ENCODE assay signal across 1 cellular context in genomic region chr1:117758444-117759316, GRCh38.
TF ChIP-seq lines count a peak whose summit lies in the region.

No MANE protein-coding gene starts in this region.

TF ChIP-seq in HEK293, 187 proteins besides CTCF, POLR2A, EP300 and RAD21 (continued from another document and continues in another):
- TF ChIP-seq ZNF704 (tag by site-specific recombination; IDR thresholded peaks at IDR 0.05) (no peak), ZNF792 (tag by site-specific recombination; IDR thresholded peaks at IDR 0.05) (no peak), ZBTB7A (tag by site-specific recombination; IDR thresholded peaks at IDR 0.05; ENCODE audit: low read depth) (no peak), ZNF830 (tag by site-specific recombination; IDR thresholded peaks at IDR 0.05; ENCODE audit: low read depth) (no peak), SCRT2 (tag by site-specific recombination; IDR thresholded peaks at IDR 0.05) (no peak), ZFP37 (tag by site-specific recombination; IDR thresholded peaks at IDR 0.05) (0 out of 2 replicates have a peak, but pooled peaks have one; percentile 58), ZNF302 (tag by site-specific recombination; IDR thresholded peaks at IDR 0.05; ENCODE audit: low read depth) (no peak; the same call in 1 of the 2 replicates), ZSCAN23 (tag by site-specific recombination; IDR thresholded peaks at IDR 0.05) (no peak), TRIM28 (IDR thresholded peaks at IDR 0.05; ENCODE audit: borderline replicate concordance, low read length) (peak; percentile 94), ZNF169 (tag by site-specific recombination; IDR thresholded peaks at IDR 0.05) (no peak), ZNF621 (tag by site-specific recombination; IDR thresholded peaks at IDR 0.05) (no peak), ZNF248 (tag by site-specific recombination; IDR thresholded peaks at IDR 0.05) (no peak), ZNF341 (tag by site-specific recombination; IDR thresholded peaks at IDR 0.05; ENCODE audit: low read depth) (peak; percentile 29; the same call in 1 of the 2 replicates), PRDM10 (tag by site-specific recombination; IDR thresholded peaks at IDR 0.05) (0 out of 2 replicates have a peak, but pooled peaks have one; percentile 8), ZNF473 (tag by site-specific recombination; IDR thresholded peaks at IDR 0.05) (no peak), ZNF654 (tag by site-specific recombination; IDR thresholded peaks at IDR 0.05; ENCODE audit: low read depth) (peak; percentile 80), SETDB1 (IDR thresholded peaks at IDR 0.05; ENCODE audit: insufficient read length, low read length) (no peak), ZNF670 (tag by site-specific recombination; IDR thresholded peaks at IDR 0.05; ENCODE audit: low read depth) (no peak), PRDM1 (tag by site-specific recombination; IDR thresholded peaks at IDR 0.05) (no peak), ZFP41 (tag by site-specific recombination; IDR thresholded peaks at IDR 0.05; ENCODE audit: borderline replicate concordance) (no peak), ZNF404 (tag by site-specific recombination; IDR thresholded peaks at IDR 0.05) (no peak), SP3 (tag by site-specific recombination; IDR thresholded peaks at IDR 0.05) (peak; percentile 11; the same call in 1 of the 2 replicates), ZNF549 (tag by site-specific recombination; IDR thresholded peaks at IDR 0.05) (no peak), GLIS2 (tag by site-specific recombination; IDR thresholded peaks at IDR 0.05) (peak; percentile 33; the same call in 1 of the 2 replicates), ZNF629 (tag by site-specific recombination; IDR thresholded peaks at IDR 0.05) (no peak; the same call in 1 of the 2 replicates), KLF1 (tag by site-specific recombination; IDR thresholded peaks at IDR 0.05) (no peak), ZNF362 (tag by site-specific recombination; IDR thresholded peaks at IDR 0.05) (no peak), ZNF366 (tag by site-specific recombination; conservative IDR thresholded peaks at IDR 0.05) (peak; percentile 38; the same call in 1 of the 2 replicates), ZNF561 (tag by site-specific recombination; IDR thresholded peaks at IDR 0.05; ENCODE audit: borderline replicate concordance) (peak; percentile 55; the same call in 1 of the 2 replicates), ZNF394 (tag by site-specific recombination; IDR thresholded peaks at IDR 0.05; ENCODE audit: borderline replicate concordance) (no peak; the same call in 1 of the 2 replicates), MEIS1 (CRISPR knock-in tag; IDR thresholded peaks at IDR 0.05; ENCODE audit: borderline replicate concordance) (no peak), ZNF510 (tag by site-specific recombination; IDR thresholded peaks at IDR 0.05; ENCODE audit: insufficient replicate concordance) (no peak), ZNF776 (tag by site-specific recombination; IDR thresholded peaks at IDR 0.05; ENCODE audit: borderline replicate concordance) (no peak), ZNF140 (tag by site-specific recombination; IDR thresholded peaks at IDR 0.05) (no peak), ZSCAN30 (tag by site-specific recombination; IDR thresholded peaks at IDR 0.05) (peak; percentile 95), ZNF521 (tag by site-specific recombination; IDR thresholded peaks at IDR 0.05) (no peak), ZNF114 (tag by site-specific recombination; IDR thresholded peaks at IDR 0.05) (no peak), ZNF132 (tag by site-specific recombination; IDR thresholded peaks at IDR 0.05; ENCODE audit: borderline replicate concordance) (no peak), KLF8 (tag by site-specific recombination; IDR thresholded peaks at IDR 0.05) (no peak), ZSCAN4 (tag by site-specific recombination; IDR thresholded peaks at IDR 0.05) (no peak), REPIN1 (tag by site-specific recombination; IDR thresholded peaks at IDR 0.05; ENCODE audit: low read depth) (no peak), ZFHX2 (tag by site-specific recombination; conservative IDR thresholded peaks at IDR 0.05) (peak; percentile 50), ZNF146 (tag by site-specific recombination; IDR thresholded peaks at IDR 0.05) (no peak), ZNF292 (tag by site-specific recombination; IDR thresholded peaks at IDR 0.05; ENCODE audit: borderline replicate concordance, low read depth) (no peak), ZNF223 (tag by site-specific recombination; IDR thresholded peaks at IDR 0.05) (no peak), ZNF707 (tag by site-specific recombination; IDR thresholded peaks at IDR 0.05) (no peak)
- TF ChIP-seq, protein P1, sequence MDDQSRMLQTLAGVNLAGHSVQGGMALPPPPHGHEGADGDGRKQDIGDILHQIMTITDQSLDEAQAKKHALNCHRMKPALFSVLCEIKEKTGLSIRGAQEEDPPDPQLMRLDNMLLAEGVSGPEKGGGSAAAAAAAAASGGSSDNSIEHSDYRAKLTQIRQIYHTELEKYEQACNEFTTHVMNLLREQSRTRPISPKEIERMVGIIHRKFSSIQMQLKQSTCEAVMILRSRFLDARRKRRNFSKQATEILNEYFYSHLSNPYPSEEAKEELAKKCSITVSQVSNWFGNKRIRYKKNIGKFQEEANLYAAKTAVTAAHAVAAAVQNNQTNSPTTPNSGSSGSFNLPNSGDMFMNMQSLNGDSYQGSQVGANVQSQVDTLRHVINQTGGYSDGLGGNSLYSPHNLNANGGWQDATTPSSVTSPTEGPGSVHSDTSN (CRISPR knock-in tag; IDR thresholded peaks at IDR 0.05) = no peak
- TF ChIP-seq, protein P2, sequence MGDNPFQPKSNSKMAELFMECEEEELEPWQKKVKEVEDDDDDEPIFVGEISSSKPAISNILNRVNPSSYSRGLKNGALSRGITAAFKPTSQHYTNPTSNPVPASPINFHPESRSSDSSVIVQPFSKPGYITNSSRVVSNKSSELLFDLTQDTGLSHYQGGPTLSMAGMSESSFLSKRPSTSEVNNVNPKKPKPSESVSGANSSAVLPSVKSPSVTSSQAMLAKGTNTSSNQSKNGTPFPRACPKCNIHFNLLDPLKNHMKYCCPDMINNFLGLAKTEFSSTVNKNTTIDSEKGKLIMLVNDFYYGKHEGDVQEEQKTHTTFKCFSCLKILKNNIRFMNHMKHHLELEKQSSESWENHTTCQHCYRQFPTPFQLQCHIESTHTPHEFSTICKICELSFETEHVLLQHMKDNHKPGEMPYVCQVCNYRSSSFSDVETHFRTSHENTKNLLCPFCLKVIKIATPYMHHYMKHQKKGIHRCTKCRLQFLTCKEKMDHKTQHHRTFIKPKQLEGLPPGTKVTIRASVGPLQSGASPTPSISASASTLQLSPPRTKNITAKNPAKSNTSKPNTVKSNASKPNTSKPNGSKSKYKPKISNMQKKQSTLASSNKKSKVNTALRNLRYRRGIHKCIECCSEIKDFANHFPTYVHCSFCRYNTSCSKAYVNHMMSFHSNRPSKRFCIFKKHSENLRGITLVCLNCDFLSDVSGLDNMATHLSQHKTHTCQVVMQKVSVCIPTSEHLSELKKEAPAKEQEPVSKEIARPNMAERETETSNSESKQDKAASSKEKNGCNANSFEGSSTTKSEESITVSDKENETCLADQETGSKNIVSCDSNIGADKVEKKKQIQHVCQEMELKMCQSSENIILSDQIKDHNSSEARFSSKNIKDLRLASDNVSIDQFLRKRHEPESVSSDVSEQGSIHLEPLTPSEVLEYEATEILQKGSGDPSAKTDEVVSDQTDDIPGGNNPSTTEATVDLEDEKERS (tag by site-specific recombination; IDR thresholded peaks at IDR 0.05) = no peak
- TF ChIP-seq, protein P3, sequence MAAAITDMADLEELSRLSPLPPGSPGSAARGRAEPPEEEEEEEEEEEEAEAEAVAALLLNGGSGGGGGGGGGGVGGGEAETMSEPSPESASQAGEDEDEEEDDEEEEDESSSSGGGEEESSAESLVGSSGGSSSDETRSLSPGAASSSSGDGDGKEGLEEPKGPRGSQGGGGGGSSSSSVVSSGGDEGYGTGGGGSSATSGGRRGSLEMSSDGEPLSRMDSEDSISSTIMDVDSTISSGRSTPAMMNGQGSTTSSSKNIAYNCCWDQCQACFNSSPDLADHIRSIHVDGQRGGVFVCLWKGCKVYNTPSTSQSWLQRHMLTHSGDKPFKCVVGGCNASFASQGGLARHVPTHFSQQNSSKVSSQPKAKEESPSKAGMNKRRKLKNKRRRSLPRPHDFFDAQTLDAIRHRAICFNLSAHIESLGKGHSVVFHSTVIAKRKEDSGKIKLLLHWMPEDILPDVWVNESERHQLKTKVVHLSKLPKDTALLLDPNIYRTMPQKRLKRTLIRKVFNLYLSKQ (tag by site-specific recombination; IDR thresholded peaks at IDR 0.05; ENCODE audit: borderline replicate concordance) = no peak
- TF ChIP-seq, protein P4, sequence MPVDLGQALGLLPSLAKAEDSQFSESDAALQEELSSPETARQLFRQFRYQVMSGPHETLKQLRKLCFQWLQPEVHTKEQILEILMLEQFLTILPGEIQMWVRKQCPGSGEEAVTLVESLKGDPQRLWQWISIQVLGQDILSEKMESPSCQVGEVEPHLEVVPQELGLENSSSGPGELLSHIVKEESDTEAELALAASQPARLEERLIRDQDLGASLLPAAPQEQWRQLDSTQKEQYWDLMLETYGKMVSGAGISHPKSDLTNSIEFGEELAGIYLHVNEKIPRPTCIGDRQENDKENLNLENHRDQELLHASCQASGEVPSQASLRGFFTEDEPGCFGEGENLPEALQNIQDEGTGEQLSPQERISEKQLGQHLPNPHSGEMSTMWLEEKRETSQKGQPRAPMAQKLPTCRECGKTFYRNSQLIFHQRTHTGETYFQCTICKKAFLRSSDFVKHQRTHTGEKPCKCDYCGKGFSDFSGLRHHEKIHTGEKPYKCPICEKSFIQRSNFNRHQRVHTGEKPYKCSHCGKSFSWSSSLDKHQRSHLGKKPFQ (tag by site-specific recombination; IDR thresholded peaks at IDR 0.05) = peak; percentile 66
- TF ChIP-seq, protein P5, sequence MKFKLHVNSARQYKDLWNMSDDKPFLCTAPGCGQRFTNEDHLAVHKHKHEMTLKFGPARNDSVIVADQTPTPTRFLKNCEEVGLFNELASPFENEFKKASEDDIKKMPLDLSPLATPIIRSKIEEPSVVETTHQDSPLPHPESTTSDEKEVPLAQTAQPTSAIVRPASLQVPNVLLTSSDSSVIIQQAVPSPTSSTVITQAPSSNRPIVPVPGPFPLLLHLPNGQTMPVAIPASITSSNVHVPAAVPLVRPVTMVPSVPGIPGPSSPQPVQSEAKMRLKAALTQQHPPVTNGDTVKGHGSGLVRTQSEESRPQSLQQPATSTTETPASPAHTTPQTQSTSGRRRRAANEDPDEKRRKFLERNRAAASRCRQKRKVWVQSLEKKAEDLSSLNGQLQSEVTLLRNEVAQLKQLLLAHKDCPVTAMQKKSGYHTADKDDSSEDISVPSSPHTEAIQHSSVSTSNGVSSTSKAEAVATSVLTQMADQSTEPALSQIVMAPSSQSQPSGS (tag by site-specific recombination; IDR thresholded peaks at IDR 0.05; ENCODE audit: low read depth) = no peak
- TF ChIP-seq, protein P6, sequence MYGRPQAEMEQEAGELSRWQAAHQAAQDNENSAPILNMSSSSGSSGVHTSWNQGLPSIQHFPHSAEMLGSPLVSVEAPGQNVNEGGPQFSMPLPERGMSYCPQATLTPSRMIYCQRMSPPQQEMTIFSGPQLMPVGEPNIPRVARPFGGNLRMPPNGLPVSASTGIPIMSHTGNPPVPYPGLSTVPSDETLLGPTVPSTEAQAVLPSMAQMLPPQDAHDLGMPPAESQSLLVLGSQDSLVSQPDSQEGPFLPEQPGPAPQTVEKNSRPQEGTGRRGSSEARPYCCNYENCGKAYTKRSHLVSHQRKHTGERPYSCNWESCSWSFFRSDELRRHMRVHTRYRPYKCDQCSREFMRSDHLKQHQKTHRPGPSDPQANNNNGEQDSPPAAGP (tag by site-specific recombination; IDR thresholded peaks at IDR 0.05) = no peak
